20 cellular contexts compared by ENCODE assay signal in genomic region chr2:239229545-239230279, GRCh38.
DNase-seq lines count a peak whose midpoint lies in the region; ATAC-seq and TF ChIP-seq lines count a peak whose summit lies in the region.
"Had no signal": no experiment of that assay in that cellular context is flagged by ENCODE, and none has a peak within 500 bp of the region (broad histone marks: within the 10 kb centered on the region; RNA-seq: fewer than 3 reads in every experiment).

No MANE protein-coding gene starts in this region.

- ATAC-seq in natural killer cell treated with Interleukin-12 subunit alpha and Interleukin-12 subunit beta and Interleukin-15 and Interleukin-18, amount 100 ng/mL, for 72 hours: no peak
- ATAC-seq in HG02870 (IDR thresholded peaks at IDR 0.05; ENCODE audit: unreplicated experiment) (no peak), GM19023 (IDR thresholded peaks at IDR 0.05; ENCODE audit: unreplicated experiment) (no peak), left lobe of liver (no peak)
- ATAC-seq: left cardiac atrium; PC-3; sciatic nerve; stimulated activated memory B cell treated with anti-CD40 and anti-IgM and Interleukin-4, amounts not matched to agents 10 μg/mL and 1 μg/mL and 100 μg/mL, for 72 hours had no signal

- H3K4me1 ChIP-seq in A673 (ENCODE audit: insufficient read depth, low read length, poor library complexity, severe bottlenecking): peaks cover 38% of the 10 kb centered on the region
- H3K4me1 ChIP-seq: HAP-1 had no signal

- peaks cover 24% of the 10 kb centered on the region for H3K36me3 Mint-ChIP-seq in dendritic cell treated with granulocyte-macrophage colony-stimulating factor and Interleukin-4, amounts not matched to agents 40 ng/mL and 50 ng/mL, for 4 days (ENCODE audit: low read depth)
- H3K36me3 Mint-ChIP-seq in natural killer cell treated with Interleukin-12 subunit alpha and Interleukin-12 subunit beta and Interleukin-15 and Interleukin-18, amount 100 ng/mL, for 72 hours: no peaks in the 10 kb centered on the region
- H3K36me3 Mint-ChIP-seq: stimulated activated memory B cell treated with anti-CD40 and anti-IgM and Interleukin-4, amounts not matched to agents 10 μg/mL and 1 μg/mL and 100 μg/mL, for 72 hours had no signal

- intact Hi-C loops in A673 (cut with micrococcal nuclease; ENCODE audit: unreplicated experiment): no loop called here
- intact Hi-C loops in dendritic cell treated with granulocyte-macrophage colony-stimulating factor and Interleukin-4, amounts not matched to agents 40 ng/mL and 50 ng/mL, for 4 days (cut with micrococcal nuclease): loop anchor here (5.0 kb wide), 1 partner anchor 38 kb away; no protein-coding TSS in a partner anchor

- H3K9me3 ChIP-seq in A673 (ENCODE audit: low read depth, low read length, poor library complexity, severe bottlenecking): no peaks in the 10 kb centered on the region
- H3K9me3 ChIP-seq: HAP-1 had no signal

- no peak for DNase-seq in A673 (ENCODE audit: low spot score)
- no peak for DNase-seq in HL-60 (ENCODE audit: low read depth in 1 of 2, low spot score in 1 of 2)
- DNase-seq in natural killer cell treated with Interleukin-12 subunit alpha and Interleukin-12 subunit beta and Interleukin-15 and Interleukin-18, amount 100 ng/mL, for 72 hours (ENCODE audit: low spot score): no peak
- DNase-seq in OCI-M2 (lab: John Stamatoyannopoulos, UW; ENCODE audit: unreplicated experiment): no peak
- no peak for DNase-seq in left lobe of liver (ENCODE audit: low spot score)
- DNase-seq: activated naive CD8-positive, alpha-beta T cell treated with anti-CD3 and anti-CD28 coated beads, Interleukin-2, amount 10 ng/mL, durations not matched to agents 7 days and 5 days; DMS79; erythroblast; left cardiac atrium; naive B cell; NCI-H1436; NCI-H524 treated with DMSO at 0.1 percent for 48 hours; PC-3 had no signal

- no peaks in the 10 kb centered on the region for H3K36me3 ChIP-seq in A673 (ENCODE audit: insufficient read depth, low read length, poor library complexity, severe bottlenecking)
- H3K36me3 ChIP-seq: HAP-1 had no signal

- H3K27ac Mint-ChIP-seq in dendritic cell treated with granulocyte-macrophage colony-stimulating factor and Interleukin-4, amounts not matched to agents 40 ng/mL and 50 ng/mL, for 4 days: peak overlapping the region; percentile 90
- peak overlapping the region; percentile 45 to 49 for H3K27ac Mint-ChIP-seq in natural killer cell treated with Interleukin-12 subunit alpha and Interleukin-12 subunit beta and Interleukin-15 and Interleukin-18, amount 100 ng/mL, for 72 hours
- H3K27ac Mint-ChIP-seq: stimulated activated memory B cell treated with anti-CD40 and anti-IgM and Interleukin-4, amounts not matched to agents 10 μg/mL and 1 μg/mL and 100 μg/mL, for 72 hours had no signal

- H3K4me1 Mint-ChIP-seq in dendritic cell treated with granulocyte-macrophage colony-stimulating factor and Interleukin-4, amounts not matched to agents 40 ng/mL and 50 ng/mL, for 4 days (ENCODE audit: low read depth): peaks cover 89% of the 10 kb centered on the region
- H3K4me1 Mint-ChIP-seq in natural killer cell treated with Interleukin-12 subunit alpha and Interleukin-12 subunit beta and Interleukin-15 and Interleukin-18, amount 100 ng/mL, for 72 hours (ENCODE audit: low read depth in 2 of 2): peaks cover 34 to 43% of the 10 kb centered on the region in 2 donors
- H3K4me1 Mint-ChIP-seq: stimulated activated memory B cell treated with anti-CD40 and anti-IgM and Interleukin-4, amounts not matched to agents 10 μg/mL and 1 μg/mL and 100 μg/mL, for 72 hours had no signal

- no peaks in the 10 kb centered on the region for H3K9me3 Mint-ChIP-seq in dendritic cell treated with granulocyte-macrophage colony-stimulating factor and Interleukin-4, amounts not matched to agents 40 ng/mL and 50 ng/mL, for 4 days
- no peaks in the 10 kb centered on the region for H3K9me3 Mint-ChIP-seq in natural killer cell treated with Interleukin-12 subunit alpha and Interleukin-12 subunit beta and Interleukin-15 and Interleukin-18, amount 100 ng/mL, for 72 hours
- H3K9me3 Mint-ChIP-seq: activated naive CD8-positive, alpha-beta T cell treated with anti-CD3 and anti-CD28 coated beads, Interleukin-2, amount 10 ng/mL, durations not matched to agents 7 days and 5 days; naive B cell; stimulated activated memory B cell treated with anti-CD40 and anti-IgM and Interleukin-4, amounts not matched to agents 10 μg/mL and 1 μg/mL and 100 μg/mL, for 72 hours had no signal

- BruUV-seq in A673 (replicated peaks; lab: Mats Ljungman, UMichigan): no TSS peak

- no peaks in the 10 kb centered on the region for H3K27me3 Mint-ChIP-seq in dendritic cell treated with granulocyte-macrophage colony-stimulating factor and Interleukin-4, amounts not matched to agents 40 ng/mL and 50 ng/mL, for 4 days
- H3K27me3 Mint-ChIP-seq in natural killer cell treated with Interleukin-12 subunit alpha and Interleukin-12 subunit beta and Interleukin-15 and Interleukin-18, amount 100 ng/mL, for 72 hours: no peaks in the 10 kb centered on the region
- H3K27me3 Mint-ChIP-seq: activated naive CD8-positive, alpha-beta T cell treated with anti-CD3 and anti-CD28 coated beads, Interleukin-2, amount 10 ng/mL, durations not matched to agents 7 days and 5 days; stimulated activated memory B cell treated with anti-CD40 and anti-IgM and Interleukin-4, amounts not matched to agents 10 μg/mL and 1 μg/mL and 100 μg/mL, for 72 hours had no signal

- no peak overlapping the region for H3K4me3 Mint-ChIP-seq in dendritic cell treated with granulocyte-macrophage colony-stimulating factor and Interleukin-4, amounts not matched to agents 40 ng/mL and 50 ng/mL, for 4 days
- H3K4me3 Mint-ChIP-seq in natural killer cell treated with Interleukin-12 subunit alpha and Interleukin-12 subunit beta and Interleukin-15 and Interleukin-18, amount 100 ng/mL, for 72 hours: peak overlapping the region; percentile 55
- H3K4me3 Mint-ChIP-seq: stimulated activated memory B cell treated with anti-CD40 and anti-IgM and Interleukin-4, amounts not matched to agents 10 μg/mL and 1 μg/mL and 100 μg/mL, for 72 hours had no signal

- POLR2A ChIA-PET in A673 (lab: Charles Lee; ENCODE audit: low non-redundant PET): no interaction called here

- CTCF ChIA-PET in A673 (lab: Charles Lee): no interaction called here

- H3K27me3 ChIP-seq in A673 (replicated peaks; ENCODE audit: insufficient read depth, low read depth, low read length, poor library complexity) (no peaks in the 10 kb centered on the region), HL-60 (ENCODE audit: insufficient read depth, poor library complexity, severe bottlenecking) (no peaks in the 10 kb centered on the region)

- H3K4me3 ChIP-seq in A673 (ENCODE audit: low read depth, low read length, poor library complexity, severe bottlenecking) (no peak overlapping the region), HL-60 (replicated peaks; ENCODE audit: insufficient read depth, low read length) (no peak overlapping the region)
- H3K4me3 ChIP-seq: HAP-1 had no signal

- H3K27ac ChIP-seq in A673 (ENCODE audit: low read depth, low read length, poor library complexity, severe bottlenecking) (peak overlapping the region; percentile 22), HL-60 (replicated peaks) (peak overlapping the region; percentile 71)
- H3K27ac ChIP-seq: KMS-11 had no signal

- TF ChIP-seq CTCF in A673 (conservative IDR thresholded peaks at IDR 0.05; ENCODE audit: low read depth, low read length) (no peak), HL-60 (IDR thresholded peaks at IDR 0.05; ENCODE audit: insufficient read depth, low read length) (no peak)
